Comparison of ENCODE assay signal across 25 cellular contexts in the genomic region with DNA sequence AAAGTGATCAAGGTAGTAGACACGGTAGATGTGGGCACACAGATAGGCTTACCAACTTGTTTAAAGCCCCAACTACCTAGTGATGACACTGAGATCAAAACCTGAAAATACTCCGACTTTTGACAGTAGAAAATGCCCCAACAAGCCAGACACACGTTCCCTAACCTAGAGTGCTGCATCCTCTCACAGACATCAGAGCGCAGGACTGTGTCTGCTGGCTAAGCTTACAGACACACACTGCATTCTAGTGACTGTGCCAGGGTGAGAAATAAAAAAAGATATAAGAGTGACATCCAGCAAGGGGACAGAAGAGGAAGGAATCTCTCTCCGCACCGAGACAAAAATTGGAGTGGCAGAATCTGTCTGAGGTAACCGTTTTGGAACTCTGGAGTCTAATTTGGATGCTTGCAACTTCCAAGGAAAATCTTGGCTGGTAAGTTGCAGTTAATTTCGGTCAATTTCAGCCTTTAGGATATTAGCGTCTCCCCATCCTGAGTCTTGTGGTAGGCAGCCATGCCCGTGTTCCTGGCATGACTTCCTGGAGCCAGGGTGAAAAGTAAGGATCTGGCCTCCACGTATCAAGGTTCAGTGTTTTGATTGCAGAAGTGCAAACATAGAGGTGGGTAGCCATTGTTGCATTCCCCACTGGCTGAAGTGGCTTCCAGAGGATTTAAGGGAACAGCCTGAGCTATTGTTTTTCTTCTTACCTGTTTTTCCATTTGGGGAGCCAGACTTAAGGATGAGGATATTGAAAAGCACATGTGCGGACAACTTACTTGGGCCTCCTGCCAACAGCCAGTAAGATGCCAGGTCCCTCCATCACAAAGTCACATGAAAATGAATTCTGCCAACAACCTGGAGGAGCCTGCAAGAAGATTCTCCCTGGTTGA.
DNase-seq lines count a peak whose midpoint lies in the region; ATAC-seq and TF ChIP-seq lines count a peak whose summit lies in the region.
"Had no signal": no experiment of that assay in that cellular context is flagged by ENCODE, and none has a peak within 500 bp of the region (broad histone marks: within the 10 kb centered on the region; RNA-seq: fewer than 3 reads in every experiment).

No MANE protein-coding gene starts in this region.

- peaks cover 52% of the 10 kb centered on the region for H3K36me3 Mint-ChIP-seq in CD8-positive, alpha-beta T cell
- H3K36me3 Mint-ChIP-seq in CD8-positive, alpha-beta memory T cell: peaks cover 27 to 53% (median 31%) of the 10 kb centered on the region in 3 donors

- H3K4me3 Mint-ChIP-seq in CD8-positive, alpha-beta T cell: no peak overlapping the region
- H3K4me3 Mint-ChIP-seq in CD8-positive, alpha-beta memory T cell: no peak overlapping the region
- H3K4me3 Mint-ChIP-seq: activated naive CD8-positive, alpha-beta T cell treated with anti-CD3 and anti-CD28 coated beads, Interleukin-2, amount 50 U/mL, for 24 hours; effector memory CD8-positive, alpha-beta T cell; immature natural killer cell had no signal

- no peaks in the 10 kb centered on the region for H3K9me2 ChIP-seq in PC-9 (ENCODE audit: insufficient read depth)

- H3K36me3 ChIP-seq in CD8-positive, alpha-beta T cell (ENCODE audit: insufficient read depth, low read length): peaks cover 2% of the 10 kb centered on the region
- peaks cover 27% of the 10 kb centered on the region; the same call in 1 of the 2 replicates for H3K36me3 ChIP-seq in PC-9 (ENCODE audit: low read depth)
- H3K36me3 ChIP-seq in right atrium auricular region: peaks cover 20% of the 10 kb centered on the region
- H3K36me3 ChIP-seq in prostate gland: no peaks in the 10 kb centered on the region
- H3K36me3 ChIP-seq in CD8-positive, alpha-beta memory T cell (ENCODE audit: insufficient read depth, low read length): peaks cover 14% of the 10 kb centered on the region

- H3K27ac Mint-ChIP-seq in CD8-positive, alpha-beta T cell: peak overlapping the region; percentile 11
- peak overlapping the region in 2 of 8 donors; percentile 35 to 68 for H3K27ac Mint-ChIP-seq in CD8-positive, alpha-beta memory T cell

- no peaks in the 10 kb centered on the region for H3K27me3 Mint-ChIP-seq in CD8-positive, alpha-beta T cell (ENCODE audit: low read depth)
- H3K27me3 Mint-ChIP-seq in CD8-positive, alpha-beta memory T cell: no peaks in the 10 kb centered on the region
- H3K27me3 Mint-ChIP-seq: activated naive CD8-positive, alpha-beta T cell treated with anti-CD3 and anti-CD28 coated beads, Interleukin-2, amount 50 U/mL, for 24 hours; effector memory CD8-positive, alpha-beta T cell had no signal

- no peaks in the 10 kb centered on the region for H3K27me3 ChIP-seq in CD8-positive, alpha-beta T cell (ENCODE audit: insufficient read depth, low read length)
- H3K27me3 ChIP-seq in PC-9 (ENCODE audit: insufficient read depth, low read depth) (no peaks in the 10 kb centered on the region), right atrium auricular region (no peaks in the 10 kb centered on the region), prostate gland (replicated peaks; ENCODE audit: insufficient read depth) (no peaks in the 10 kb centered on the region)
- no peaks in the 10 kb centered on the region for H3K27me3 ChIP-seq in CD8-positive, alpha-beta memory T cell (ENCODE audit: insufficient read depth, low read length, poor library complexity, severe bottlenecking)
- H3K27me3 ChIP-seq: hepatocyte had no signal

- peaks cover 6% of the 10 kb centered on the region for H4K20me1 ChIP-seq in PC-9 (ENCODE audit: insufficient read depth)

- no peaks in the 10 kb centered on the region for H3K79me2 ChIP-seq in PC-9 (ENCODE audit: low read depth)

- TSS peak; percentile 5 for BruUV-seq in PC-9 (replicated peaks; lab: Mats Ljungman, UMichigan)

- no peak for TF ChIP-seq CTCF in CD8-positive, alpha-beta T cell (IDR thresholded peaks at IDR 0.05)
- TF ChIP-seq CTCF in PC-9 (conservative IDR thresholded peaks at IDR 0.05) (no peak), right atrium auricular region (IDR thresholded peaks at IDR 0.05) (no peak), prostate gland (IDR thresholded peaks at IDR 0.05) (no peak)

- CTCF ChIA-PET in CD8-positive, alpha-beta T cell (lab: Charles Lee): no interaction called here
- CTCF ChIA-PET in PC-9 (lab: Charles Lee): no interaction called here
- CTCF ChIA-PET in CD8-positive, alpha-beta memory T cell (lab: Charles Lee): no interaction called here

- no peak for TF ChIP-seq POLR2A in prostate gland (IDR thresholded peaks at IDR 0.05)

- intact Hi-C loops in CD8-positive, alpha-beta T cell (cut with DNase I, micrococcal nuclease): no loop called here
- intact Hi-C loops in PC-9 (cut with micrococcal nuclease; ENCODE audit: unreplicated experiment) (no loop called here), prostate gland (cut with DNase I) (no loop called here)

- H3K4me3 ChIP-seq in CD8-positive, alpha-beta T cell (ENCODE audit: low read depth, low read length): no peak overlapping the region
- H3K4me3 ChIP-seq in PC-9 (no peak overlapping the region), right atrium auricular region (no peak overlapping the region), prostate gland (no peak overlapping the region)
- H3K4me3 ChIP-seq in CD8-positive, alpha-beta memory T cell (ENCODE audit: low read length): no peak overlapping the region
- H3K4me3 ChIP-seq: hepatocyte, lung had no signal

- peaks cover 2% of the 10 kb centered on the region for H3K4me1 Mint-ChIP-seq in CD8-positive, alpha-beta T cell (ENCODE audit: low read depth)
- peaks cover 8 to 16% (median 13%) of the 10 kb centered on the region in 3 donors for H3K4me1 Mint-ChIP-seq in CD8-positive, alpha-beta memory T cell

- peaks cover 52% of the 10 kb centered on the region for H3F3A ChIP-seq in PC-9 (ENCODE audit: insufficient read depth, low read depth)

- H3K9me3 Mint-ChIP-seq in CD8-positive, alpha-beta T cell: no peaks in the 10 kb centered on the region
- no peaks in the 10 kb centered on the region for H3K9me3 Mint-ChIP-seq in CD8-positive, alpha-beta memory T cell
- H3K9me3 Mint-ChIP-seq: activated naive CD8-positive, alpha-beta T cell treated with anti-CD3 and anti-CD28 coated beads, Interleukin-2, amount 50 U/mL, for 24 hours; effector memory CD8-positive, alpha-beta T cell; immature natural killer cell had no signal

- POLR2A ChIA-PET in CD8-positive, alpha-beta T cell (lab: Charles Lee): no interaction called here
- POLR2A ChIA-PET in PC-9 (lab: Charles Lee; ENCODE audit: unreplicated experiment): no interaction called here
- POLR2A ChIA-PET in CD8-positive, alpha-beta memory T cell (lab: Charles Lee): no interaction called here

- no peak overlapping the region for H3K27ac ChIP-seq in CD8-positive, alpha-beta T cell (ENCODE audit: low read depth, low read length)
- H3K27ac ChIP-seq in PC-9: no peak overlapping the region
- no peak overlapping the region for H3K27ac ChIP-seq in right atrium auricular region
- H3K27ac ChIP-seq in prostate gland: peak overlapping the region in 1 of 2 donors; percentile 8
- H3K27ac ChIP-seq in CD8-positive, alpha-beta memory T cell (ENCODE audit: low read depth, low read length): no peak overlapping the region
- H3K27ac ChIP-seq: hepatocyte, HL-60, VCaP had no signal

- WGBS in prostate gland: 75% methylated on average over 12 of the region's 12 CpGs

- no peak overlapping the region for H2AFZ ChIP-seq in PC-9
- H2AFZ ChIP-seq: hepatocyte had no signal

- H3K4me2 ChIP-seq in PC-9: no peak overlapping the region
- H3K4me2 ChIP-seq: hepatocyte had no signal

- no peaks in the 10 kb centered on the region for H3K4me1 ChIP-seq in CD8-positive, alpha-beta T cell (ENCODE audit: insufficient read depth, low read length)
- no peaks in the 10 kb centered on the region for H3K4me1 ChIP-seq in PC-9 (replicated peaks; ENCODE audit: insufficient read depth)
- H3K4me1 ChIP-seq in right atrium auricular region: peaks cover 0 to 24% of the 10 kb centered on the region in 2 donors
- no peaks in the 10 kb centered on the region for H3K4me1 ChIP-seq in prostate gland (replicated peaks)
- no peaks in the 10 kb centered on the region for H3K4me1 ChIP-seq in CD8-positive, alpha-beta memory T cell (ENCODE audit: insufficient read depth, low read length)

- DNase-seq in CD8-positive, alpha-beta T cell: peak in 1 of 7 experiments; percentile 43
- DNase-seq in PC-9 (no peak), right atrium auricular region (ENCODE audit: low spot score) (peak; percentile 23), prostate gland (ENCODE audit: low spot score) (peak; percentile 45)
- no peak for DNase-seq in stimulated activated CD4-positive, alpha-beta T cell treated with anti-CD3 and anti-CD28 coated beads, Interleukin-1b, Interleukin-23, amount 100 ng/mL, for 48 hours
- DNase-seq in CD8-positive, alpha-beta memory T cell: no peak
- DNase-seq: activated CD4-positive, alpha-beta T cell treated with anti-CD3 and anti-CD28 coated beads, Interleukin-2, amount 50 U/mL, for 1 hour; activated effector memory CD4-positive, alpha-beta T cell treated with anti-CD3 and anti-CD28 coated beads, Interleukin-2, amount 50 U/mL, for 16 hours; activated naive CD8-positive, alpha-beta T cell treated with anti-CD3 and anti-CD28 coated beads, Interleukin-2, amount 50 U/mL, for 24 hours; C1 segment of cervical spinal cord; DMS 273 treated with DMSO at 0.1 percent for 48 hours; effector memory CD8-positive, alpha-beta T cell; foreskin melanocyte; HCEC 1CT; immature natural killer cell; NCI-H1048; NCI-H187 treated with DMSO at 0.1 percent for 48 hours; NCI-H345; NCI-H748 treated with DMSO at 0.1 percent for 48 hours had no signal

- H3K9me3 ChIP-seq in CD8-positive, alpha-beta T cell (ENCODE audit: low read length): no peaks in the 10 kb centered on the region
- H3K9me3 ChIP-seq in PC-9 (ENCODE audit: insufficient read depth, low read depth): no peaks in the 10 kb centered on the region
- H3K9me3 ChIP-seq in right atrium auricular region: no peaks in the 10 kb centered on the region
- no peaks in the 10 kb centered on the region for H3K9me3 ChIP-seq in prostate gland
- H3K9me3 ChIP-seq in CD8-positive, alpha-beta memory T cell (ENCODE audit: low read length): no peaks in the 10 kb centered on the region

- no peak for ATAC-seq in CD8-positive, alpha-beta T cell
- no peak for ATAC-seq in GM18520 (IDR thresholded peaks at IDR 0.05; ENCODE audit: unreplicated experiment)
- ATAC-seq: activated naive CD8-positive, alpha-beta T cell treated with anti-CD3 and anti-CD28 coated beads, Interleukin-2, amount 50 U/mL, for 24 hours; effector memory CD8-positive, alpha-beta T cell; esophagus mucosa had no signal

Comparison
In these comparisons a context has a peak if more than half of its experiments do, and no peak if none do; other contexts are left out.
1. DNase-seq: peak in right atrium auricular region (single experiment) and prostate gland (single experiment); none in PC-9 (0 of 2), stimulated activated CD4-positive, alpha-beta T cell treated with anti-CD3 and anti-CD28 coated beads, Interleukin-1b, Interleukin-23, amount 100 ng/mL, for 48 hours (single experiment) and CD8-positive, alpha-beta memory T cell (0 of 5).